Comparison of ENCODE assay signal across 20 cellular contexts in genomic region chr7:38675500-38676106, GRCh38. TPM values are rescaled to one million over a fixed set of nuclear protein-coding genes. Genes with fewer than 3 reads are reported as not detected.
A peak's percentile ranks its signal among the peaks of the same experiment; 100 is the strongest.
DNase-seq lines count a peak whose midpoint lies in the region; ATAC-seq and TF ChIP-seq lines count a peak whose summit lies in the region.
"Had no signal": no experiment of that assay in that cellular context is flagged by ENCODE, and none has a peak within 500 bp of the region (broad histone marks: within the 10 kb centered on the region; RNA-seq: fewer than 3 reads in every experiment).

No MANE protein-coding gene starts in this region.

- H3K36me3 Mint-ChIP-seq in natural killer cell: no peaks in the 10 kb centered on the region

- no peaks in the 10 kb centered on the region for H3K4me1 ChIP-seq in right cardiac atrium (ENCODE audit: control insufficient read depth, insufficient read depth, low read length)
- H3K4me1 ChIP-seq in esophagus muscularis mucosa: peaks cover 0 to 6% (median 0%) of the 10 kb centered on the region in 4 donors
- H3K4me1 ChIP-seq in tibial artery: no peaks in the 10 kb centered on the region
- H3K4me1 ChIP-seq: breast epithelium had no signal

- H3K4me3 ChIP-seq in right cardiac atrium (ENCODE audit: low read length) (no peak overlapping the region), esophagus muscularis mucosa (no peak overlapping the region), tibial artery (no peak overlapping the region)
- H3K4me3 ChIP-seq: breast epithelium, dorsolateral prefrontal cortex had no signal

- H3K4me3 Mint-ChIP-seq in natural killer cell: no peak overlapping the region
- H3K4me3 Mint-ChIP-seq: activated naive CD8-positive, alpha-beta T cell treated with anti-CD3 and anti-CD28 coated beads, Interleukin-2, amount 50 U/mL, for 24 hours; activated T-helper 17 cell treated with anti-CD3 and anti-CD28 coated beads, Interleukin-2, amount 50 U/mL, for 72 hours; CD14-positive monocyte; H9 had no signal

- H3K27me3 ChIP-seq in right cardiac atrium (ENCODE audit: control insufficient read depth, insufficient read depth): no peaks in the 10 kb centered on the region
- no peaks in the 10 kb centered on the region for H3K27me3 ChIP-seq in esophagus muscularis mucosa
- no peaks in the 10 kb centered on the region for H3K27me3 ChIP-seq in tibial artery
- H3K27me3 ChIP-seq: breast epithelium, dorsolateral prefrontal cortex had no signal

- H3K36me3 ChIP-seq in esophagus muscularis mucosa (no peaks in the 10 kb centered on the region), tibial artery (no peaks in the 10 kb centered on the region)
- H3K36me3 ChIP-seq: breast epithelium had no signal

- H3K4me1 Mint-ChIP-seq in natural killer cell: no peaks in the 10 kb centered on the region
- H3K4me1 Mint-ChIP-seq: activated naive CD8-positive, alpha-beta T cell treated with anti-CD3 and anti-CD28 coated beads, Interleukin-2, amount 50 U/mL, for 24 hours; activated T-helper 17 cell treated with anti-CD3 and anti-CD28 coated beads, Interleukin-2, amount 50 U/mL, for 72 hours had no signal

- TF ChIP-seq CTCF in esophagus muscularis mucosa (IDR thresholded peaks at IDR 0.05): no peak
- TF ChIP-seq CTCF in tibial artery (IDR thresholded peaks at IDR 0.05): no peak
- no peak for TF ChIP-seq CTCF in natural killer cell (IDR thresholded peaks at IDR 0.05)

- WGBS in right cardiac atrium: 50% methylated on average over 8 of the region's 8 CpGs
- 62% methylated on average over 8 of the region's 8 CpGs for WGBS in esophagus muscularis mucosa

- H3K27ac ChIP-seq in right cardiac atrium (ENCODE audit: low read length) (no peak overlapping the region), esophagus muscularis mucosa (replicated peaks in 1 of 4) (no peak overlapping the region), tibial artery (no peak overlapping the region)
- H3K27ac ChIP-seq: dorsolateral prefrontal cortex, RWPE1 had no signal

- TF ChIP-seq EP300 in esophagus muscularis mucosa (IDR thresholded peaks at IDR 0.05): no peak

- H3K9me3 ChIP-seq in right cardiac atrium (ENCODE audit: control insufficient read depth, low read length) (no peaks in the 10 kb centered on the region), esophagus muscularis mucosa (peaks cover 0 to 8% (median 0%) of the 10 kb centered on the region in 4 donors), tibial artery (peaks cover 0 to 3% (median 0%) of the 10 kb centered on the region in 3 donors)
- H3K9me3 ChIP-seq: breast epithelium had no signal

- no peak overlapping the region for H3K27ac Mint-ChIP-seq in natural killer cell
- H3K27ac Mint-ChIP-seq: activated naive CD8-positive, alpha-beta T cell treated with anti-CD3 and anti-CD28 coated beads, Interleukin-2, amount 50 U/mL, for 24 hours; activated T-helper 17 cell treated with anti-CD3 and anti-CD28 coated beads, Interleukin-2, amount 50 U/mL, for 72 hours had no signal

- ATAC-seq in Right ventricle myocardium superior (ENCODE audit: poor library complexity): peak; percentile 16
- ATAC-seq in right cardiac atrium: no peak
- ATAC-seq in natural killer cell: no peak
- ATAC-seq in HG02610 (IDR thresholded peaks at IDR 0.05; ENCODE audit: unreplicated experiment): no peak
- ATAC-seq: activated naive CD8-positive, alpha-beta T cell treated with anti-CD3 and anti-CD28 coated beads, Interleukin-2, amount 50 U/mL, for 24 hours; activated T-helper 17 cell treated with anti-CD3 and anti-CD28 coated beads, Interleukin-2, amount 50 U/mL, for 72 hours; HepG2; left cardiac atrium had no signal

- intact Hi-C loops in Right ventricle myocardium superior (cut with DNase I): no loop called here
- intact Hi-C loops in right cardiac atrium (cut with DNase I): no loop called here
- intact Hi-C loops in esophagus muscularis mucosa (cut with DNase I): no loop called here
- intact Hi-C loops in tibial artery (cut with DNase I; ENCODE audit: low total_unique reads): no loop called here
- intact Hi-C loops in natural killer cell (cut with micrococcal nuclease): no loop called here

- H3K27me3 Mint-ChIP-seq in natural killer cell (ENCODE audit: low read depth in 2 of 2): peaks cover 22 to 23% of the 10 kb centered on the region in 2 donors
- H3K27me3 Mint-ChIP-seq: activated naive CD8-positive, alpha-beta T cell treated with anti-CD3 and anti-CD28 coated beads, Interleukin-2, amount 50 U/mL, for 24 hours had no signal

- H3K9me3 Mint-ChIP-seq in natural killer cell: no peaks in the 10 kb centered on the region
- H3K9me3 Mint-ChIP-seq: activated naive CD8-positive, alpha-beta T cell treated with anti-CD3 and anti-CD28 coated beads, Interleukin-2, amount 50 U/mL, for 24 hours; activated T-helper 17 cell treated with anti-CD3 and anti-CD28 coated beads, Interleukin-2, amount 50 U/mL, for 72 hours; H9 had no signal

- no peak for TF ChIP-seq POLR2A in esophagus muscularis mucosa (IDR thresholded peaks at IDR 0.05; ENCODE audit: low read depth)

- DNase-seq in Right ventricle myocardium superior: no peak
- DNase-seq in right cardiac atrium: no peak
- peak; percentile 78 for DNase-seq in NCI-H748 (lab: John Stamatoyannopoulos, UW; ENCODE audit: unreplicated experiment)
- DNase-seq in esophagus muscularis mucosa (ENCODE audit: extremely low spot score): peak; percentile 77
- no peak for DNase-seq in tibial artery
- DNase-seq in natural killer cell: no peak
- no peak for DNase-seq in COLO668 (lab: John Stamatoyannopoulos, UW; ENCODE audit: unreplicated experiment)
- DNase-seq: activated CD4-positive, alpha-beta T cell treated with anti-CD3 and anti-CD28 coated beads for 48 hours; activated naive CD8-positive, alpha-beta T cell treated with anti-CD3 and anti-CD28 coated beads, Interleukin-2, amount 50 U/mL, for 24 hours; DMS 273 treated with DMSO at 0.1 percent for 48 hours; H9; left cardiac atrium; stimulated activated CD4-positive, alpha-beta T cell treated with anti-CD3 and anti-CD28 coated beads, Interleukin-12 subunit alpha, Interleukin-12 subunit beta, amount 100 ng/mL, for 4 hours had no signal

RNA-seq across cellular contexts. Expression of gene AMPH, which starts 44.4 kb away (rescaled TPM):
- 1.7 TPM for total RNA-seq in Right ventricle myocardium superior
- total RNA-seq in right cardiac atrium: 1 to 10 TPM; 1.3 to 4.7 (median 3.0) TPM
- 1.3 TPM for polyA plus RNA-seq in right cardiac atrium
- total RNA-seq in esophagus muscularis mucosa: 10 to 100 TPM in 1 of 4 donors, 1 to 10 TPM in 3; 5.0 to 11.8 (median 7.8) TPM
- total RNA-seq in natural killer cell: under 1 TPM in 1 of 3 donors, not detected in 2; 0.18 TPM
- total RNA-seq: activated T-helper 17 cell treated with anti-CD3 and anti-CD28 coated beads, Interleukin-2, amount 50 U/mL, for 72 hours; HepG2 had no signal
- polyA plus RNA-seq: HepG2 had no signal

Comparison
In these comparisons a context has a peak if more than half of its experiments do, and no peak if none do; other contexts are left out.
1. DNase-seq: peak in NCI-H748 (single experiment) and esophagus muscularis mucosa (single experiment); none in Right ventricle myocardium superior (single experiment), right cardiac atrium (0 of 3), tibial artery (0 of 2), natural killer cell (single experiment) and COLO668 (single experiment).